Comparison of ENCODE assay signal across 10 cellular contexts in genomic region chr1:23613191-23614126, GRCh38. TPM values are rescaled to one million over a fixed set of nuclear protein-coding genes. Genes with fewer than 3 reads are reported as not detected.
A peak's percentile ranks its signal among the peaks of the same experiment; 100 is the strongest.
DNase-seq lines count a peak whose midpoint lies in the region; ATAC-seq, FAIRE-seq and TF ChIP-seq lines count a peak whose summit lies in the region.
"Had no signal": no experiment of that assay in that cellular context is flagged by ENCODE, and none has a peak within 500 bp of the region (broad histone marks: within the 10 kb centered on the region; RNA-seq: fewer than 3 reads in every experiment).

No MANE protein-coding gene starts in this region.

- H3K4me1 ChIP-seq in OCI-LY1 (ENCODE audit: insufficient read depth, low read length, severe bottlenecking), result peaks cover 76% of the 10 kb centered on the region
- H3K4me1 ChIP-seq in stomach, result no peaks in the 10 kb centered on the region
- no peaks in the 10 kb centered on the region for H3K4me1 ChIP-seq in pancreas
- H3K4me1 ChIP-seq: colonic mucosa had no signal

- TF ChIP-seq POLR2A in stomach (IDR thresholded peaks at IDR 0.05), result no peak

- ATAC-seq in activated naive CD8-positive, alpha-beta T cell treated with anti-CD3 and anti-CD28 coated beads, Interleukin-2, amount 50 U/mL, for 24 hours, result peak; percentile 11
- no peak for ATAC-seq in pancreas

- H3K36me3 ChIP-seq in OCI-LY1 (ENCODE audit: insufficient read depth, low read length) (no peaks in the 10 kb centered on the region), stomach (no peaks in the 10 kb centered on the region), pancreas (no peaks in the 10 kb centered on the region)
- H3K36me3 ChIP-seq: colonic mucosa had no signal

- H3K4me1 Mint-ChIP-seq in activated naive CD8-positive, alpha-beta T cell treated with anti-CD3 and anti-CD28 coated beads, Interleukin-2, amount 50 U/mL, for 24 hours, result peaks cover 69% of the 10 kb centered on the region

- no peaks in the 10 kb centered on the region for H3K36me3 Mint-ChIP-seq in activated naive CD8-positive, alpha-beta T cell treated with anti-CD3 and anti-CD28 coated beads, Interleukin-2, amount 50 U/mL, for 24 hours (ENCODE audit: low read depth)

- no peak for TF ChIP-seq EP300 in stomach (IDR thresholded peaks at IDR 0.05)

- H3K4me2 ChIP-seq in OCI-LY1 (ENCODE audit: low read length), result peak overlapping the region; percentile 50

- H3K9me2 ChIP-seq in OCI-LY1 (ENCODE audit: low read depth, low read length), result no peaks in the 10 kb centered on the region

- DNase-seq in activated gamma-delta T cell treated with Interleukin-2 at 50 U/mL for 16 hours (peak; percentile 55), activated gamma-delta T cell (lab: John Stamatoyannopoulos, UW) (no peak), stomach (peak; percentile 27), pancreas (no peak), NCI-H1048 (lab: John Stamatoyannopoulos, UW) (no peak), iPS-NIHi7 (ENCODE audit: extremely low spot score) (no peak)
- DNase-seq in activated naive CD8-positive, alpha-beta T cell treated with anti-CD3 and anti-CD28 coated beads, Interleukin-2, amount 50 U/mL, for 24 hours, result no peak
- DNase-seq: colonic mucosa, NCI-H187 treated with DMSO at 0.1 percent for 48 hours had no signal

- no peaks in the 10 kb centered on the region for H4K20me1 ChIP-seq in OCI-LY1 (ENCODE audit: insufficient read depth, low read length)

- H3K27me3 Mint-ChIP-seq in activated naive CD8-positive, alpha-beta T cell treated with anti-CD3 and anti-CD28 coated beads, Interleukin-2, amount 50 U/mL, for 24 hours, result no peaks in the 10 kb centered on the region

- intact Hi-C loops in stomach (cut with DNase I; ENCODE audit: low total_unique reads), result no loop called here
- intact Hi-C loops in pancreas (cut with DNase I), result no loop called here

- WGBS in stomach, 5 donors, result 69 to 80% (median 71%) methylated on average over 12 to 13 of the region's 13 CpGs
- 74 to 79% methylated on average over 13 of the region's 13 CpGs for WGBS in pancreas, 2 donors

- H2AFZ ChIP-seq in OCI-LY1 (ENCODE audit: low read length), result no peak overlapping the region

- H3K27ac Mint-ChIP-seq in activated naive CD8-positive, alpha-beta T cell treated with anti-CD3 and anti-CD28 coated beads, Interleukin-2, amount 50 U/mL, for 24 hours, result peak overlapping the region; percentile 86

- peak overlapping the region; percentile 17 for H3K4me3 Mint-ChIP-seq in activated naive CD8-positive, alpha-beta T cell treated with anti-CD3 and anti-CD28 coated beads, Interleukin-2, amount 50 U/mL, for 24 hours

- peak overlapping the region; percentile 66 for H3K9ac ChIP-seq in OCI-LY1 (ENCODE audit: low read length)

- peak overlapping the region; percentile 98 for H3K27ac ChIP-seq in OCI-LY1 (ENCODE audit: low read depth, low read length, poor library complexity, severe bottlenecking)
- H3K27ac ChIP-seq in stomach, result peak overlapping the region in 2 of 5 donors; percentile 25 to 44
- H3K27ac ChIP-seq in pancreas, result no peak overlapping the region
- H3K27ac ChIP-seq: colonic mucosa had no signal

- no peak for FAIRE-seq in pancreas (lab: Jason Lieb, UNC)

- no peaks in the 10 kb centered on the region for H3K79me2 ChIP-seq in OCI-LY1 (ENCODE audit: insufficient read depth, low read length)

- no peaks in the 10 kb centered on the region for H3K9me3 ChIP-seq in OCI-LY1 (ENCODE audit: low read length)
- H3K9me3 ChIP-seq in stomach, result no peaks in the 10 kb centered on the region
- H3K9me3 ChIP-seq in pancreas, result no peaks in the 10 kb centered on the region
- H3K9me3 ChIP-seq: colonic mucosa had no signal

- TF ChIP-seq CTCF in OCI-LY1 (IDR thresholded peaks at IDR 0.05; ENCODE audit: low read length) (no peak), stomach (IDR thresholded peaks at IDR 0.05) (no peak), pancreas (IDR thresholded peaks at IDR 0.05) (no peak)

- no peaks in the 10 kb centered on the region for H3K27me3 ChIP-seq in OCI-LY1 (ENCODE audit: insufficient read depth, low read length)
- H3K27me3 ChIP-seq in stomach, result peaks cover 0 to 11% (median 0%) of the 10 kb centered on the region in 3 donors
- no peaks in the 10 kb centered on the region for H3K27me3 ChIP-seq in pancreas
- H3K27me3 ChIP-seq: colonic mucosa had no signal

- H3K9me3 Mint-ChIP-seq in activated naive CD8-positive, alpha-beta T cell treated with anti-CD3 and anti-CD28 coated beads, Interleukin-2, amount 50 U/mL, for 24 hours, result no peaks in the 10 kb centered on the region

- H3K4me3 ChIP-seq in OCI-LY1 (ENCODE audit: low read depth, low read length, poor library complexity, severe bottlenecking) (peak overlapping the region; percentile 22), stomach (no peak overlapping the region), pancreas (no peak overlapping the region)
- H3K4me3 ChIP-seq: colonic mucosa had no signal

- H3F3A ChIP-seq in OCI-LY1 (ENCODE audit: insufficient read depth, low read length), result peaks cover 10% of the 10 kb centered on the region

RNA-seq across cellular contexts. Expression of gene ID3, which starts 54.2 kb away (rescaled TPM):
- total RNA-seq in stomach (1,000 to 10,000 TPM in 1 of 5 donors, 100 to 1,000 TPM in 3, 10 to 100 TPM in 1; 90.6 to 1,101 (median 120) TPM), pancreas (10 to 100 TPM; 16.6 to 54.0 (median 31.2) TPM)
- polyA plus RNA-seq in stomach (100 to 1,000 TPM in 2 of 3 donors, 10 to 100 TPM in 1; 79.4 to 226 (median 139) TPM), pancreas (10 to 100 TPM; 40.1 to 51.9 TPM)

Comparison
In these comparisons a context has a peak if more than half of its experiments do, and no peak if none do; other contexts are left out.
1. DNase-seq: peak in activated gamma-delta T cell treated with Interleukin-2 at 50 U/mL for 16 hours (single experiment) and stomach (single experiment); none in activated gamma-delta T cell (single experiment), activated naive CD8-positive, alpha-beta T cell treated with anti-CD3 and anti-CD28 coated beads, Interleukin-2, amount 50 U/mL, for 24 hours (single experiment), pancreas (0 of 6), NCI-H1048 (single experiment) and iPS-NIHi7 (single experiment).